ENCODE assay signal across 31 cellular contexts in the genomic region with DNA sequence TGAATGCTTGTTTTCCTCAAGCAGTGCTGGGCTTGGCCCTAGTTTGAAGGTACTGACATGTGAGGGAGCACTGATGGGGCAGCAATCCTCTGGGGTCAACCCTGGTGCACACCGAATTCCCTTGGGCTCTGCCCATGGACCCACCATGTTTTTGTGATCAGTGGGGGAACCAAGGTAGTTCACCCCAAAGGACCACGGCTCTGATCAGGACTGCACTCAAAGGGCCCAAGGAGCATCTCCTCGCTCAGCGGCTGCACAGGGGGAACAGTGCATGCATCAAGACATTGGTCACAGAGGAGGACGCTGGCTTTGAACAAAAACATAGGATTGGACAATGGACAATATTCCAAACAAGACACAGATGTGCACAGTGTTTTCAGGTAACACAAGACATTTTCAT. TPM values are rescaled to one million over a fixed set of nuclear protein-coding genes. Genes with fewer than 3 reads are reported as not detected.
"Had no signal": no experiment of that assay in that cellular context is flagged by ENCODE, and none has a peak within 500 bp of the region (broad histone marks: within the 10 kb centered on the region; RNA-seq: fewer than 3 reads in every experiment).

No MANE protein-coding gene starts in this region.

- H3K4me3 Mint-ChIP-seq: activated CD4-positive, alpha-beta T cell treated with anti-CD3 and anti-CD28 coated beads, Interleukin-2, amount 10 ng/mL, durations not matched to agents 7 days and 5 days; activated CD8-positive, alpha-beta T cell treated with anti-CD3 and anti-CD28 coated beads, Interleukin-2, amount 10 ng/mL, durations not matched to agents 7 days and 5 days; activated naive CD4-positive, alpha-beta T cell treated with anti-CD3 and anti-CD28 coated beads, Interleukin-2, amount 50 U/mL, for 24 hours; activated naive CD8-positive, alpha-beta T cell treated with anti-CD3 and anti-CD28 coated beads, Interleukin-2, amount 10 ng/mL, durations not matched to agents 7 days and 5 days; activated T-cell treated with anti-CD3 and anti-CD28 coated beads, Interleukin-2, amount 50 U/mL, for 24 hours; central memory CD8-positive, alpha-beta T cell had no signal

- H3K36me3 Mint-ChIP-seq: activated naive CD4-positive, alpha-beta T cell treated with anti-CD3 and anti-CD28 coated beads, Interleukin-2, amount 50 U/mL, for 24 hours; activated naive CD8-positive, alpha-beta T cell treated with anti-CD3 and anti-CD28 coated beads, Interleukin-2, amount 10 ng/mL, durations not matched to agents 7 days and 5 days had no signal

- H3K9me3 Mint-ChIP-seq: activated CD4-positive, alpha-beta T cell treated with anti-CD3 and anti-CD28 coated beads, Interleukin-2, amount 10 ng/mL, durations not matched to agents 7 days and 5 days; activated naive CD4-positive, alpha-beta T cell treated with anti-CD3 and anti-CD28 coated beads, Interleukin-2, amount 50 U/mL, for 24 hours; activated naive CD8-positive, alpha-beta T cell treated with anti-CD3 and anti-CD28 coated beads, Interleukin-2, amount 10 ng/mL, durations not matched to agents 7 days and 5 days; activated T-cell treated with anti-CD3 and anti-CD28 coated beads, Interleukin-2, amount 50 U/mL, for 24 hours; activated T-helper 2 cell treated with anti-CD3 and anti-CD28 coated beads, Interferon-gamma antibody, Interleukin-2, Interleukin-4, amounts not matched to agents 10 μg/mL and 5 μg/mL and 100 μg/mL, durations not matched to agents 14 hours and 24 hours and 36 hours; central memory CD8-positive, alpha-beta T cell had no signal

- DNase-seq: activated CD4-positive, alpha-beta T cell treated with anti-CD3 and anti-CD28 coated beads, Interleukin-2, amount 10 ng/mL, durations not matched to agents 7 days and 5 days; activated CD4-positive, alpha-beta T cell treated with anti-CD3 and anti-CD28 coated beads, Interleukin-2, amount 50 U/mL, for 48 hours; activated CD8-positive, alpha-beta T cell treated with anti-CD3 and anti-CD28 coated beads, Interleukin-2, amount 10 ng/mL, durations not matched to agents 7 days and 5 days; activated gamma-delta T cell; activated naive CD4-positive, alpha-beta T cell treated with Interleukin-2 at 50 U/mL for 16 hours; activated naive CD8-positive, alpha-beta T cell treated with anti-CD3 and anti-CD28 coated beads, Interleukin-2, amount 10 ng/mL, durations not matched to agents 7 days and 5 days; activated T-cell treated with anti-CD3 and anti-CD28 coated beads, Interleukin-2, amount 50 U/mL, for 24 hours; amygdala; NCI-H1092 treated with DMSO at 0.1 percent for 48 hours; NCI-H1436; NCI-H1694; NCI-H2029; NCI-H345; NCI-H526; NCI-H748 treated with DMSO at 0.1 percent for 48 hours; NK-92 treated with Interleukin-12 subunit alpha and Interleukin-12 subunit beta, amount 100 ng/mL, for 24 hours; PC-3; RPMI8226; SIG-M5; SW 1271; T1000; WERI-Rb-1 had no signal

- H3K4me1 ChIP-seq: ascending aorta, Peyer's patch had no signal

- H3K9me3 ChIP-seq: ascending aorta, Peyer's patch had no signal

- H3K27me3 Mint-ChIP-seq: activated CD4-positive, alpha-beta T cell treated with anti-CD3 and anti-CD28 coated beads, Interleukin-2, amount 10 ng/mL, durations not matched to agents 7 days and 5 days; activated naive CD4-positive, alpha-beta T cell treated with anti-CD3 and anti-CD28 coated beads, Interleukin-2, amount 50 U/mL, for 24 hours had no signal

- H3K4me3 ChIP-seq: ascending aorta, cardiac muscle cell, Peyer's patch had no signal

- H3K27ac ChIP-seq: ascending aorta, cardiac muscle cell, Peyer's patch, WERI-Rb-1 had no signal

- H3K27ac Mint-ChIP-seq: activated CD4-positive, alpha-beta T cell treated with anti-CD3 and anti-CD28 coated beads, Interleukin-2, amount 10 ng/mL, durations not matched to agents 7 days and 5 days; activated CD8-positive, alpha-beta T cell treated with anti-CD3 and anti-CD28 coated beads, Interleukin-2, amount 10 ng/mL, durations not matched to agents 7 days and 5 days; activated naive CD4-positive, alpha-beta T cell treated with anti-CD3 and anti-CD28 coated beads, Interleukin-2, amount 50 U/mL, for 24 hours; activated naive CD8-positive, alpha-beta T cell treated with anti-CD3 and anti-CD28 coated beads, Interleukin-2, amount 10 ng/mL, durations not matched to agents 7 days and 5 days; activated T-cell treated with anti-CD3 and anti-CD28 coated beads, Interleukin-2, amount 50 U/mL, for 24 hours; activated T-helper 2 cell treated with anti-CD3 and anti-CD28 coated beads, Interferon-gamma antibody, Interleukin-2, Interleukin-4, amounts not matched to agents 10 μg/mL and 5 μg/mL and 100 μg/mL, durations not matched to agents 14 hours and 24 hours and 36 hours had no signal

- ATAC-seq: activated CD8-positive, alpha-beta T cell treated with anti-CD3 and anti-CD28 coated beads, Interleukin-2, amount 10 ng/mL, durations not matched to agents 7 days and 5 days; PC-3 had no signal

- H3K4me1 Mint-ChIP-seq: activated CD4-positive, alpha-beta T cell treated with anti-CD3 and anti-CD28 coated beads, Interleukin-2, amount 10 ng/mL, durations not matched to agents 7 days and 5 days; activated naive CD4-positive, alpha-beta T cell treated with anti-CD3 and anti-CD28 coated beads, Interleukin-2, amount 50 U/mL, for 24 hours; activated naive CD8-positive, alpha-beta T cell treated with anti-CD3 and anti-CD28 coated beads, Interleukin-2, amount 10 ng/mL, durations not matched to agents 7 days and 5 days; central memory CD8-positive, alpha-beta T cell had no signal

- H3K36me3 ChIP-seq: WERI-Rb-1 had no signal

- H3K27me3 ChIP-seq: ascending aorta, cardiac muscle cell, Peyer's patch had no signal

RNA-seq across cellular contexts. Expression of gene CXCL12, which starts 12.7 kb away (rescaled TPM):
- total RNA-seq: activated CD4-positive, alpha-beta T cell treated with anti-CD3 and anti-CD28 coated beads, Interleukin-2, amount 10 ng/mL, durations not matched to agents 7 days and 5 days; activated CD8-positive, alpha-beta T cell treated with anti-CD3 and anti-CD28 coated beads, Interleukin-2, amount 10 ng/mL, durations not matched to agents 7 days and 5 days; activated naive CD8-positive, alpha-beta T cell treated with anti-CD3 and anti-CD28 coated beads, Interleukin-2, amount 10 ng/mL, durations not matched to agents 7 days and 5 days; activated T-helper 2 cell treated with anti-CD3 and anti-CD28 coated beads, Interferon-gamma antibody, Interleukin-2, Interleukin-4, amounts not matched to agents 10 μg/mL and 5 μg/mL and 100 μg/mL, durations not matched to agents 14 hours and 24 hours and 36 hours; NCI-H460; T-helper 1 cell treated with Interleukin-12 subunit alpha and Interleukin-12 subunit beta and Interleukin-4 antibody, amounts not matched to agents 30 ng/mL and 1 ng/mL, for 36 hours; T-helper 2 cell treated with Interferon-gamma antibody and Interleukin-4, amounts not matched to agents 100 ng/mL and 5 ng/mL, for 36 hours had no signal
